In genomic region chr11:35418847-35419712, GRCh38 we compare ENCODE assay signal across 8 cellular contexts. TPM values are rescaled to one million over a fixed set of nuclear protein-coding genes. Genes with fewer than 3 reads are reported as not detected.
DNase-seq lines count a peak whose midpoint lies in the region; ATAC-seq, FAIRE-seq and TF ChIP-seq lines count a peak whose summit lies in the region.

Gene SLC1A2 (minus strand): TSS chr11:35419558. CDS start chr11:35418966, 592 bp downstream.

- no peaks in the 10 kb centered on the region for H3K9me3 Mint-ChIP-seq in activated CD4-positive, alpha-beta memory T cell treated with anti-CD3 and anti-CD28 coated beads for 36 hours

- no peak within 1 kb of the TSS for H3K27ac Mint-ChIP-seq in activated CD4-positive, alpha-beta memory T cell treated with anti-CD3 and anti-CD28 coated beads for 36 hours

- peak within 1 kb of the TSS; percentile 45 for H3K4me3 ChIP-seq in BJ (ENCODE audit: low read depth, low read length)
- H3K4me3 ChIP-seq in HEK293 (ENCODE audit: low read depth, low read length): peak within 1 kb of the TSS; percentile 59

- POLR2A ChIA-PET in BJ (lab: Charles Lee): no interaction called here
- POLR2A ChIA-PET in HEK293 (lab: Yijun Ruan, JAX): interaction anchor here (0.7 kb wide), 2 partner anchors 24 to 211 kb away, joined by 3 to 4 read pairs; no protein-coding TSS in a partner anchor
- POLR2A ChIA-PET in activated CD4-positive, alpha-beta memory T cell treated with anti-CD3 and anti-CD28 coated beads for 36 hours (lab: Charles Lee): interaction anchor here (0.8 kb wide), 1 partner anchor 489 kb away, joined by 3 read pairs; no protein-coding TSS in a partner anchor

- ATAC-seq in HG03280 (IDR thresholded peaks at IDR 0.05; ENCODE audit: unreplicated experiment): no peak
- ATAC-seq in GM21423 (IDR thresholded peaks at IDR 0.05; ENCODE audit: unreplicated experiment): no peak
- ATAC-seq in GM18520 (IDR thresholded peaks at IDR 0.05; ENCODE audit: unreplicated experiment): no peak

- peaks cover 12% of the 10 kb centered on the region for H3K27me3 ChIP-seq in BJ (ENCODE audit: control insufficient read depth, insufficient read depth, low read length)

- TF ChIP-seq CTCF in BJ (IDR thresholded peaks at IDR 0.05; ENCODE audit: insufficient read depth, low read depth, low read length) (no peak), HEK293 (tag by site-specific recombination; IDR thresholded peaks at IDR 0.05) (peak; percentile 65)

- H3K27ac ChIP-seq in HEK293 (ENCODE audit: extremely low read depth, low read depth, low read length): peak within 1 kb of the TSS; percentile 49; the same call in 1 of the 2 replicates

- CTCF ChIA-PET in BJ (lab: Yijun Ruan, JAX): interaction anchor here (0.8 to 1.9 kb wide), 4 partner anchors 14 to 65 kb away, joined by 3 to 5 read pairs (median 4); no protein-coding TSS in a partner anchor
- CTCF ChIA-PET in HEK293 (lab: Yijun Ruan, JAX): interaction anchor here (0.6 to 1.2 kb wide), 7 partner anchors 66 to 963 kb away, joined by 3 to 5 read pairs (median 4); no protein-coding TSS in a partner anchor
- CTCF ChIA-PET in activated CD4-positive, alpha-beta memory T cell treated with anti-CD3 and anti-CD28 coated beads for 36 hours (lab: Charles Lee): interaction anchor here (1.3 kb wide), 1 partner anchor 9 kb away, joined by 4 read pairs; no protein-coding TSS in a partner anchor

- H3K4me1 ChIP-seq in HEK293 (ENCODE audit: control insufficient read depth, insufficient read depth, low read length): no peaks in the 10 kb centered on the region

- H3K4me3 Mint-ChIP-seq in activated CD4-positive, alpha-beta memory T cell treated with anti-CD3 and anti-CD28 coated beads for 36 hours: peak within 1 kb of the TSS; percentile 53

- no peak for DNase-seq in BJ (ENCODE audit: low read depth)
- DNase-seq in activated CD4-positive, alpha-beta memory T cell treated with anti-CD3 and anti-CD28 coated beads for 36 hours: peak; percentile 27
- peak; percentile 47 to 51 for DNase-seq in frontal cortex (ENCODE audit: low spot score in 2 of 2)
- peak; percentile 55 for DNase-seq in occipital lobe (lab: John Stamatoyannopoulos, UW)

- peaks cover 11% of the 10 kb centered on the region for H3K4me1 Mint-ChIP-seq in activated CD4-positive, alpha-beta memory T cell treated with anti-CD3 and anti-CD28 coated beads for 36 hours (ENCODE audit: low read depth)

- H3K9me3 ChIP-seq in HEK293 (ENCODE audit: control insufficient read depth, insufficient read depth, low read depth, low read length): no peaks in the 10 kb centered on the region

- H3K36me3 Mint-ChIP-seq in activated CD4-positive, alpha-beta memory T cell treated with anti-CD3 and anti-CD28 coated beads for 36 hours: no peaks in the 10 kb centered on the region

- H3K36me3 ChIP-seq in BJ (ENCODE audit: control insufficient read depth, insufficient read depth, low read length): peaks cover 2% of the 10 kb centered on the region; the same call in 1 of the 2 replicates
- H3K36me3 ChIP-seq in HEK293 (ENCODE audit: control insufficient read depth in 2 of 2, insufficient read depth in 1 of 2, low read length in 2 of 2): no peaks in the 10 kb centered on the region

- peaks cover 73% of the 10 kb centered on the region for H3K27me3 Mint-ChIP-seq in activated CD4-positive, alpha-beta memory T cell treated with anti-CD3 and anti-CD28 coated beads for 36 hours

- intact Hi-C loops in activated CD4-positive, alpha-beta memory T cell treated with anti-CD3 and anti-CD28 coated beads for 36 hours (cut with micrococcal nuclease): no loop called here

- FAIRE-seq in frontal cortex (lab: Jason Lieb, UNC): no peak

TF ChIP-seq in HEK293, 187 proteins besides CTCF, POLR2A, EP300 and RAD21:
- TF ChIP-seq SCRT2 (tag by site-specific recombination; IDR thresholded peaks at IDR 0.05) (no peak), SP3 (tag by site-specific recombination; IDR thresholded peaks at IDR 0.05) (peak; percentile 5; the same call in 1 of the 2 replicates), ZNF391 (tag by site-specific recombination; IDR thresholded peaks at IDR 0.05; ENCODE audit: borderline replicate concordance, low read depth) (no peak), ZNF398 (tag by site-specific recombination; IDR thresholded peaks at IDR 0.05) (peak; percentile 71), MZF1 (tag by site-specific recombination; IDR thresholded peaks at IDR 0.05; ENCODE audit: borderline replicate concordance) (peak; percentile 93), MYNN (tag by site-specific recombination; IDR thresholded peaks at IDR 0.05; ENCODE audit: borderline replicate concordance) (no peak), ZBTB10 (tag by site-specific recombination; IDR thresholded peaks at IDR 0.05) (0 out of 2 replicates have a peak, but pooled peaks have one; percentile 41), ZIC2 (tag by site-specific recombination; IDR thresholded peaks at IDR 0.05) (peak; percentile 70), ZBTB1 (tag by site-specific recombination; IDR thresholded peaks at IDR 0.05) (0 out of 2 replicates have a peak, but pooled peaks have one; percentile 42), ZBTB7A (tag by site-specific recombination; IDR thresholded peaks at IDR 0.05; ENCODE audit: low read depth) (no peak), GLIS1 (tag by site-specific recombination; IDR thresholded peaks at IDR 0.05) (peak; percentile 55), ZBTB48 (tag by site-specific recombination; IDR thresholded peaks at IDR 0.05) (peak; percentile 85), SP2 (tag by site-specific recombination; IDR thresholded peaks at IDR 0.05) (peak; percentile 20; the same call in 1 of the 2 replicates), ZNF335 (tag by site-specific recombination; conservative IDR thresholded peaks at IDR 0.05) (peak; percentile 45; the same call in 1 of the 2 replicates), ZBTB8A (tag by site-specific recombination; IDR thresholded peaks at IDR 0.05) (peak; percentile 94), ZFHX2 (tag by site-specific recombination; conservative IDR thresholded peaks at IDR 0.05) (peak; percentile 48), ZBTB26 (tag by site-specific recombination; optimal IDR thresholded peaks at IDR 0.05) (peak; percentile 97), ZBTB21 (tag by site-specific recombination; IDR thresholded peaks at IDR 0.05) (no peak), ZNF837 (tag by site-specific recombination; IDR thresholded peaks at IDR 0.05) (no peak)

RNA-seq across cellular contexts. Expression of gene SLC1A2, which starts in this region (rescaled TPM):
- 0.60 and 0.83 TPM in 2 replicates for polyA plus RNA-seq in BJ (2011; rRNA removed)
- polyA minus RNA-seq in BJ (2011; rRNA and poly(A)+ RNA removed): 1.5 and 2.2 TPM in 2 replicates
- total RNA-seq in activated CD4-positive, alpha-beta memory T cell treated with anti-CD3 and anti-CD28 coated beads for 36 hours: not detected
- 161 TPM for total RNA-seq in frontal cortex
- total RNA-seq in occipital lobe: 228 TPM

Comparison
In these comparisons a context has a peak if more than half of its experiments do, and no peak if none do; other contexts are left out.
1. RNA of gene SLC1A2 (total RNA-seq): 228 TPM in occipital lobe (single experiment) and 161 TPM in frontal cortex (single experiment); not detected in activated CD4-positive, alpha-beta memory T cell treated with anti-CD3 and anti-CD28 coated beads for 36 hours; every median in the first group is over 100 times any median in the second.
2. Peak in DNase-seq in activated CD4-positive, alpha-beta memory T cell treated with anti-CD3 and anti-CD28 coated beads for 36 hours; RNA of the gene not detected or under 1 TPM.